In genomic region chr6:108200631-108201030, GRCh38 we compare ENCODE assay signal across 1 cellular context.
TF ChIP-seq lines count a peak whose summit lies in the region.

No MANE protein-coding gene starts in this region.

TF ChIP-seq in IMR-90, 13 proteins besides CTCF, POLR2A, EP300 and RAD21:
- TF ChIP-seq MAFK (IDR thresholded peaks at IDR 0.05; ENCODE audit: low read depth, low read length) = no peak
- TF ChIP-seq RCOR1 (IDR thresholded peaks at IDR 0.05; ENCODE audit: insufficient replicate concordance, low read length) = no peak
- no peak for TF ChIP-seq CHD1 (IDR thresholded peaks at IDR 0.05; ENCODE audit: low read depth, low read length)
- TF ChIP-seq ELK1 (IDR thresholded peaks at IDR 0.05; ENCODE audit: borderline replicate concordance, low read depth, low read length) = no peak
- TF ChIP-seq USF2 (IDR thresholded peaks at IDR 0.05; ENCODE audit: low read depth, low read length) = no peak
- no peak for TF ChIP-seq BHLHE40 (IDR thresholded peaks at IDR 0.05; ENCODE audit: low read depth, low read length)
- TF ChIP-seq FOS (IDR thresholded peaks at IDR 0.05; ENCODE audit: low read depth, low read length) = no peak
- no peak for TF ChIP-seq NFE2L2 (IDR thresholded peaks at IDR 0.05; ENCODE audit: low read depth, low read length)
- no peak for TF ChIP-seq MXI1 (IDR thresholded peaks at IDR 0.05; ENCODE audit: borderline replicate concordance, low read depth, low read length)
- no peak for TF ChIP-seq CEBPB (IDR thresholded peaks at IDR 0.05; ENCODE audit: low read depth, low read length)
- TF ChIP-seq MAZ (IDR thresholded peaks at IDR 0.05; ENCODE audit: borderline replicate concordance, low read depth, low read length) = no peak
- TF ChIP-seq RFX5 (IDR thresholded peaks at IDR 0.05; ENCODE audit: low read depth, low read length) = no peak
- TF ChIP-seq SMC3 (IDR thresholded peaks at IDR 0.05; ENCODE audit: low read depth, low read length) = no peak
